ENCODE assay signal across 28 cellular contexts in genomic region chr1:175009532-175009931, GRCh38. TPM values are rescaled to one million over a fixed set of nuclear protein-coding genes. Genes with fewer than 3 reads are reported as not detected.
DNase-seq lines count a peak whose midpoint lies in the region; ATAC-seq, FAIRE-seq and TF ChIP-seq lines count a peak whose summit lies in the region.
"Had no signal": no experiment of that assay in that cellular context is flagged by ENCODE, and none has a peak within 500 bp of the region (broad histone marks: within the 10 kb centered on the region; RNA-seq: fewer than 3 reads in every experiment).

No MANE protein-coding gene starts in this region.

- intact Hi-C loops in left ventricle myocardium superior (cut with micrococcal nuclease) (no loop called here), Right ventricle myocardium inferior (cut with DNase I) (no loop called here), spleen (cut with DNase I; ENCODE audit: low total_unique reads) (no loop called here), CD14-positive monocyte (cut with micrococcal nuclease) (loop anchor here in 1 of 2 donors (10.0 kb wide), 1 partner anchor 985 kb away; the partner anchor contains the start of gene RC3H1)

- TF ChIP-seq CTCF in spleen (IDR thresholded peaks at IDR 0.05 in 8 of 11, conservative IDR thresholded peaks at IDR 0.05 in 3 of 11) (no peak), CD14-positive monocyte (IDR thresholded peaks at IDR 0.05) (no peak)

- H3K36me3 Mint-ChIP-seq in activated naive CD8-positive, alpha-beta T cell treated with anti-CD3 and anti-CD28 coated beads, Interleukin-2, amount 50 U/mL, for 24 hours (ENCODE audit: low read depth): peaks cover 72% of the 10 kb centered on the region
- peaks cover 64% of the 10 kb centered on the region for H3K36me3 Mint-ChIP-seq in stimulated activated memory B cell treated with anti-CD40 and anti-IgM and Interleukin-4, amounts not matched to agents 10 μg/mL and 1 μg/mL and 100 μg/mL, for 72 hours
- H3K36me3 Mint-ChIP-seq in CD14-positive monocyte: peaks cover 70 to 77% of the 10 kb centered on the region in 2 donors

- no peaks in the 10 kb centered on the region for H3K9me3 Mint-ChIP-seq in activated naive CD8-positive, alpha-beta T cell treated with anti-CD3 and anti-CD28 coated beads, Interleukin-2, amount 50 U/mL, for 24 hours
- H3K9me3 Mint-ChIP-seq in stimulated activated memory B cell treated with anti-CD40 and anti-IgM and Interleukin-4, amounts not matched to agents 10 μg/mL and 1 μg/mL and 100 μg/mL, for 72 hours: no peaks in the 10 kb centered on the region
- no peaks in the 10 kb centered on the region for H3K9me3 Mint-ChIP-seq in CD14-positive monocyte
- H3K9me3 Mint-ChIP-seq: immature natural killer cell; mesothelial cell of epicardium; naive B cell; stimulated activated naive CD8-positive, alpha-beta T cell treated with anti-CD3 and anti-CD28 coated beads, Interleukin-15, amount 100 ng/mL, for 72 hours had no signal

- DNase-seq in left ventricle myocardium superior: no peak
- DNase-seq in Right ventricle myocardium inferior (ENCODE audit: missing footprints): no peak
- no peak for DNase-seq in activated naive CD8-positive, alpha-beta T cell treated with anti-CD3 and anti-CD28 coated beads, Interleukin-2, amount 50 U/mL, for 24 hours
- no peak for DNase-seq in NCI-H2227 treated with DMSO at 0.1 percent for 48 hours (lab: John Stamatoyannopoulos, UW)
- DNase-seq in spleen: no peak
- DNase-seq in CD14-positive monocyte (ENCODE audit: low spot score): no peak
- DNase-seq: activated CD4-positive, alpha-beta T cell treated with anti-CD3 and anti-CD28 coated beads for 1 hour; activated CD8-positive, alpha-beta memory T cell treated with anti-CD3 and anti-CD28 coated beads, Interleukin-2, amount 10 ng/mL, durations not matched to agents 7 days and 5 days; hypothalamus; immature natural killer cell; naive B cell; NCI-H1092; NCI-H1930; NCI-H524 treated with DMSO at 0.1 percent for 48 hours; NK-92 treated with Interleukin-12 subunit alpha and Interleukin-12 subunit beta, amount 100 ng/mL, for 24 hours; nucleus accumbens; SIG-M5; stimulated activated CD4-positive, alpha-beta T cell treated with anti-CD3 and anti-CD28 coated beads, Interleukin-15, amount 100 ng/mL, for 24 hours; stimulated activated naive CD8-positive, alpha-beta T cell treated with anti-CD3 and anti-CD28 coated beads, Interleukin-15, amount 100 ng/mL, for 72 hours; SW 1271; uterus had no signal

- H3K9me3 ChIP-seq in spleen: no peaks in the 10 kb centered on the region
- H3K9me3 ChIP-seq: prostate gland, uterus had no signal

- peaks cover 20% of the 10 kb centered on the region for H3K4me1 Mint-ChIP-seq in activated naive CD8-positive, alpha-beta T cell treated with anti-CD3 and anti-CD28 coated beads, Interleukin-2, amount 50 U/mL, for 24 hours
- peaks cover 35% of the 10 kb centered on the region for H3K4me1 Mint-ChIP-seq in stimulated activated memory B cell treated with anti-CD40 and anti-IgM and Interleukin-4, amounts not matched to agents 10 μg/mL and 1 μg/mL and 100 μg/mL, for 72 hours
- peaks cover under 1% of the 10 kb centered on the region for H3K4me1 Mint-ChIP-seq in CD14-positive monocyte
- H3K4me1 Mint-ChIP-seq: mesothelial cell of epicardium had no signal

- peaks cover 0 to 100% (median 91%) of the 10 kb centered on the region in 6 donors for H3K36me3 ChIP-seq in spleen
- H3K36me3 ChIP-seq: uterus had no signal

- no peak overlapping the region for H3K4me3 Mint-ChIP-seq in activated naive CD8-positive, alpha-beta T cell treated with anti-CD3 and anti-CD28 coated beads, Interleukin-2, amount 50 U/mL, for 24 hours
- no peak overlapping the region for H3K4me3 Mint-ChIP-seq in stimulated activated memory B cell treated with anti-CD40 and anti-IgM and Interleukin-4, amounts not matched to agents 10 μg/mL and 1 μg/mL and 100 μg/mL, for 72 hours
- no peak overlapping the region for H3K4me3 Mint-ChIP-seq in CD14-positive monocyte
- H3K4me3 Mint-ChIP-seq: activated CD8-positive, alpha-beta memory T cell treated with anti-CD3 and anti-CD28 coated beads, Interleukin-2, amount 10 ng/mL, durations not matched to agents 7 days and 5 days; immature natural killer cell; mesothelial cell of epicardium; naive B cell; stimulated activated naive CD8-positive, alpha-beta T cell treated with anti-CD3 and anti-CD28 coated beads, Interleukin-15, amount 100 ng/mL, for 72 hours had no signal

- peaks cover 0 to 32% (median 2%) of the 10 kb centered on the region in 6 donors for H3K4me1 ChIP-seq in spleen
- H3K4me1 ChIP-seq: prostate gland, uterus had no signal

- ATAC-seq in left ventricle myocardium superior (peak; percentile 67), Right ventricle myocardium inferior (no peak)
- ATAC-seq in activated naive CD8-positive, alpha-beta T cell treated with anti-CD3 and anti-CD28 coated beads, Interleukin-2, amount 50 U/mL, for 24 hours: no peak
- ATAC-seq in stimulated activated memory B cell treated with anti-CD40 and anti-IgM and Interleukin-4, amounts not matched to agents 10 μg/mL and 1 μg/mL and 100 μg/mL, for 72 hours: no peak
- ATAC-seq: activated CD8-positive, alpha-beta memory T cell treated with anti-CD3 and anti-CD28 coated beads, Interleukin-2, amount 10 ng/mL, durations not matched to agents 7 days and 5 days; Panc1; stimulated activated naive CD8-positive, alpha-beta T cell treated with anti-CD3 and anti-CD28 coated beads, Interleukin-15, amount 100 ng/mL, for 72 hours had no signal

- no peaks in the 10 kb centered on the region for H3K27me3 Mint-ChIP-seq in activated naive CD8-positive, alpha-beta T cell treated with anti-CD3 and anti-CD28 coated beads, Interleukin-2, amount 50 U/mL, for 24 hours
- H3K27me3 Mint-ChIP-seq in stimulated activated memory B cell treated with anti-CD40 and anti-IgM and Interleukin-4, amounts not matched to agents 10 μg/mL and 1 μg/mL and 100 μg/mL, for 72 hours: no peaks in the 10 kb centered on the region
- no peaks in the 10 kb centered on the region for H3K27me3 Mint-ChIP-seq in CD14-positive monocyte (ENCODE audit: low read depth in 3 of 3)
- H3K27me3 Mint-ChIP-seq: activated CD8-positive, alpha-beta memory T cell treated with anti-CD3 and anti-CD28 coated beads, Interleukin-2, amount 10 ng/mL, durations not matched to agents 7 days and 5 days; naive B cell; stimulated activated naive CD8-positive, alpha-beta T cell treated with anti-CD3 and anti-CD28 coated beads, Interleukin-15, amount 100 ng/mL, for 72 hours had no signal

- peak overlapping the region; percentile 40 for H3K27ac Mint-ChIP-seq in activated naive CD8-positive, alpha-beta T cell treated with anti-CD3 and anti-CD28 coated beads, Interleukin-2, amount 50 U/mL, for 24 hours
- H3K27ac Mint-ChIP-seq in stimulated activated memory B cell treated with anti-CD40 and anti-IgM and Interleukin-4, amounts not matched to agents 10 μg/mL and 1 μg/mL and 100 μg/mL, for 72 hours: peak overlapping the region; percentile 20
- H3K27ac Mint-ChIP-seq in CD14-positive monocyte: peak overlapping the region in 1 of 7 donors; percentile 7
- H3K27ac Mint-ChIP-seq: activated CD8-positive, alpha-beta memory T cell treated with anti-CD3 and anti-CD28 coated beads, Interleukin-2, amount 10 ng/mL, durations not matched to agents 7 days and 5 days; mesothelial cell of epicardium had no signal

- FAIRE-seq in TTC549 (lab: Jason Lieb, UNC): peak; percentile 20

- H3K27ac ChIP-seq in spleen: no peak overlapping the region
- H3K27ac ChIP-seq: C4-2B, prostate gland, uterus had no signal

- no peak for TF ChIP-seq POLR2A in spleen (IDR thresholded peaks at IDR 0.05)

- 69 to 83% (median 79%) methylated on average over 10 of the region's 10 CpGs for WGBS in spleen, 5 donors

- H3K27me3 ChIP-seq in spleen (replicated peaks in 1 of 7): no peaks in the 10 kb centered on the region
- H3K27me3 ChIP-seq: uterus had no signal

- no peak overlapping the region for H3K4me3 ChIP-seq in spleen
- H3K4me3 ChIP-seq: prostate gland, uterus had no signal

RNA-seq across cellular contexts. Expression of gene CACYBP, which starts 9.8 kb away (rescaled TPM):
- 92.5 TPM for total RNA-seq in left ventricle myocardium superior
- 84.2 TPM for total RNA-seq in Right ventricle myocardium inferior
- total RNA-seq in spleen: 100 to 1,000 TPM in 1 of 7 donors, 10 to 100 TPM in 6; 45.1 to 128 (median 65.3) TPM
- polyA plus RNA-seq in spleen: 10 to 100 TPM; 32.3 to 72.3 (median 55.9) TPM
- 10 to 100 TPM; 74.8 to 86.9 TPM for polyA plus RNA-seq in CD14-positive monocyte

RNA-seq across cellular contexts. Expression of gene MRPS14, which starts 13.7 kb away (rescaled TPM):
- 29.5 TPM for total RNA-seq in left ventricle myocardium superior
- total RNA-seq in Right ventricle myocardium inferior: 29.2 TPM
- 10 to 100 TPM; 20.8 to 34.5 (median 26.8) TPM for total RNA-seq in spleen
- polyA plus RNA-seq in spleen: 10 to 100 TPM; 10.1 to 26.1 (median 25.2) TPM
- 10 to 100 TPM; 48.1 to 53.2 TPM for polyA plus RNA-seq in CD14-positive monocyte

RNA-seq across cellular contexts. Expression of gene TNN, which starts 58.1 kb away (rescaled TPM):
- total RNA-seq in left ventricle myocardium superior (0.07 TPM), Right ventricle myocardium inferior (0.08 TPM), spleen (1 to 10 TPM in 2 of 7 donors, under 1 TPM in 5; 0.26 to 1.3 (median 0.47) TPM)
- polyA plus RNA-seq in spleen (under 1 TPM; 0.03 to 0.29 (median 0.04) TPM), CD14-positive monocyte (not detected)
- total RNA-seq: activated CD8-positive, alpha-beta memory T cell treated with anti-CD3 and anti-CD28 coated beads, Interleukin-2, amount 10 ng/mL, durations not matched to agents 7 days and 5 days had no signal
- polyA plus RNA-seq: AG04450, immature natural killer cell had no signal
